In the genomic region with DNA sequence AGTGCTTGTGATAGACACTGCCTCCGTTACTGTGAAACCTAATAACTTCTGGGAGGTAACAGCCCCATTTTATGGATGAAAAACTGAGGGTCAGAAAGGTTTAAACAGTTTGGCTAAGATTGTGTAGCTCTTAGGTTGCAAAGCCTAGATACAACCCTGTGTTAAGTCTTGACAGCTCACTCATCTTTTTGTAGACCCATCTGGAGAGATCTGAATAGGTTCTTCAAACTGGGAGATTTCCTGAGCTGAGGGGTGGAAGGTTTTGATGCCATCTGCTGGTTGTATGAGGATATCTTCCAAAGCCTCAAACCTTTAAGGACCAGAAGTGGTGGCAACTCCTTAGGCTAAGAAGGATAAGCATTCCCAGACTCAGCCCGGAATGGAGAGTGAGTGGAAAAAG, we compare ENCODE assay signal across 8 cellular contexts. TPM values are rescaled to one million over a fixed set of nuclear protein-coding genes. Genes with fewer than 3 reads are reported as not detected.
A peak's percentile ranks its signal among the peaks of the same experiment; 100 is the strongest.
DNase-seq lines count a peak whose midpoint lies in the region; ATAC-seq and TF ChIP-seq lines count a peak whose summit lies in the region.
"Had no signal": no experiment of that assay in that cellular context is flagged by ENCODE, and none has a peak within 500 bp of the region (broad histone marks: within the 10 kb centered on the region; RNA-seq: fewer than 3 reads in every experiment).

No MANE protein-coding gene starts in this region.

- peaks cover 74% of the 10 kb centered on the region for H4K20me1 ChIP-seq in smooth muscle cell (ENCODE audit: low read depth)

- H3K4me1 ChIP-seq in smooth muscle cell (ENCODE audit: low read depth): peaks cover 35% of the 10 kb centered on the region

- peak; percentile 27 for ATAC-seq in effector memory CD8-positive, alpha-beta T cell (replicated peaks)
- ATAC-seq in HG03378 (IDR thresholded peaks at IDR 0.05; ENCODE audit: unreplicated experiment): no peak

- no peak overlapping the region for H3K4me2 ChIP-seq in smooth muscle cell

- peaks cover under 1% of the 10 kb centered on the region for H3K36me3 Mint-ChIP-seq in effector memory CD8-positive, alpha-beta T cell (ENCODE audit: insufficient read depth)
- H3K36me3 Mint-ChIP-seq: CD4-positive, alpha-beta memory T cell had no signal

- peaks cover 17 to 18% of the 10 kb centered on the region in 2 donors for H3K4me1 Mint-ChIP-seq in effector memory CD8-positive, alpha-beta T cell (ENCODE audit: low read depth in 2 of 2)

- no peak overlapping the region for H3K4me3 Mint-ChIP-seq in effector memory CD8-positive, alpha-beta T cell

- H3K27ac Mint-ChIP-seq in effector memory CD8-positive, alpha-beta T cell: no peak overlapping the region

- 82% methylated on average over 2 of the region's 2 CpGs for WGBS in smooth muscle cell (ENCODE audit: low lambda C conversion rate)

- no peaks in the 10 kb centered on the region for H3K9me3 ChIP-seq in smooth muscle cell (replicated peaks; ENCODE audit: low read depth)

- no peak overlapping the region for H2AFZ ChIP-seq in smooth muscle cell (ENCODE audit: low read depth)

- peaks cover 15% of the 10 kb centered on the region for H3F3A ChIP-seq in smooth muscle cell (ENCODE audit: low read depth)

- peak; percentile 46 for TF ChIP-seq CTCF in smooth muscle cell (IDR thresholded peaks at IDR 0.05; ENCODE audit: borderline replicate concordance, insufficient read depth, poor library complexity, severe bottlenecking)

- H3K79me2 ChIP-seq in smooth muscle cell (ENCODE audit: low read depth): peaks cover 24% of the 10 kb centered on the region

- H3K27ac ChIP-seq in smooth muscle cell (ENCODE audit: low read depth): no peak overlapping the region
- H3K27ac ChIP-seq: epithelial cell of prostate had no signal

- peak; percentile 4 for DNase-seq in DMS79 treated with DMSO at 0.1 percent for 48 hours (lab: John Stamatoyannopoulos, UW)
- no peak for DNase-seq in DMS79 (lab: John Stamatoyannopoulos, UW)
- DNase-seq in NCI-H345 (lab: John Stamatoyannopoulos, UW): peak; percentile 49
- DNase-seq in effector memory CD8-positive, alpha-beta T cell: no peak
- no peak for DNase-seq in smooth muscle cell (lab: John Stamatoyannopoulos, UW; ENCODE audit: unreplicated experiment)

- H3K9ac ChIP-seq in smooth muscle cell (ENCODE audit: low read depth): no peak overlapping the region

- no peaks in the 10 kb centered on the region for H3K36me3 ChIP-seq in smooth muscle cell (ENCODE audit: low read depth)

- H3K4me3 ChIP-seq in smooth muscle cell: no peak overlapping the region

- H3K9me3 Mint-ChIP-seq in effector memory CD8-positive, alpha-beta T cell: no peaks in the 10 kb centered on the region
- H3K9me3 Mint-ChIP-seq: CD4-positive, alpha-beta memory T cell had no signal

- H3K27me3 ChIP-seq in smooth muscle cell (ENCODE audit: low read depth): no peaks in the 10 kb centered on the region

- peaks cover 51 to 67% of the 10 kb centered on the region in 2 donors for H3K27me3 Mint-ChIP-seq in effector memory CD8-positive, alpha-beta T cell

RNA-seq across cellular contexts. Expression of a gene that starts 8.3 kb away (rescaled TPM):
- total RNA-seq in smooth muscle cell: 0.18 and 2.5 TPM in 2 replicates
- 2.0 and 2.9 TPM in 2 replicates for polyA plus RNA-seq in smooth muscle cell

RNA-seq across cellular contexts. Expression of a gene that starts 16.1 kb away (rescaled TPM):
- total RNA-seq in smooth muscle cell: 18.3 and 23.0 TPM in 2 replicates
- polyA plus RNA-seq in smooth muscle cell: 18.0 and 19.7 TPM in 2 replicates

RNA-seq across cellular contexts. Expression of a gene that starts 26.5 kb away (rescaled TPM):
- 37.2 and 38.0 TPM in 2 replicates for total RNA-seq in smooth muscle cell
- polyA plus RNA-seq in smooth muscle cell: 33.2 and 34.5 TPM in 2 replicates

RNA-seq across cellular contexts. Expression of a gene that starts 43.9 kb away (rescaled TPM):
- total RNA-seq in smooth muscle cell: 31.0 and 47.8 TPM in 2 replicates
- polyA plus RNA-seq in smooth muscle cell: 80.3 and 95.8 TPM in 2 replicates
- total RNA-seq: CD4-positive, alpha-beta memory T cell had no signal
- polyA plus RNA-seq: CD4-positive, alpha-beta memory T cell had no signal

Comparison
In these comparisons a context has a peak if more than half of its experiments do, and no peak if none do; other contexts are left out.
1. DNase-seq: peak in DMS79 treated with DMSO at 0.1 percent for 48 hours (single experiment) and NCI-H345 (single experiment); none in DMS79 (single experiment), effector memory CD8-positive, alpha-beta T cell (0 of 3) and smooth muscle cell (single experiment).